Comparison of ENCODE assay signal across 21 cellular contexts in the genomic region with DNA sequence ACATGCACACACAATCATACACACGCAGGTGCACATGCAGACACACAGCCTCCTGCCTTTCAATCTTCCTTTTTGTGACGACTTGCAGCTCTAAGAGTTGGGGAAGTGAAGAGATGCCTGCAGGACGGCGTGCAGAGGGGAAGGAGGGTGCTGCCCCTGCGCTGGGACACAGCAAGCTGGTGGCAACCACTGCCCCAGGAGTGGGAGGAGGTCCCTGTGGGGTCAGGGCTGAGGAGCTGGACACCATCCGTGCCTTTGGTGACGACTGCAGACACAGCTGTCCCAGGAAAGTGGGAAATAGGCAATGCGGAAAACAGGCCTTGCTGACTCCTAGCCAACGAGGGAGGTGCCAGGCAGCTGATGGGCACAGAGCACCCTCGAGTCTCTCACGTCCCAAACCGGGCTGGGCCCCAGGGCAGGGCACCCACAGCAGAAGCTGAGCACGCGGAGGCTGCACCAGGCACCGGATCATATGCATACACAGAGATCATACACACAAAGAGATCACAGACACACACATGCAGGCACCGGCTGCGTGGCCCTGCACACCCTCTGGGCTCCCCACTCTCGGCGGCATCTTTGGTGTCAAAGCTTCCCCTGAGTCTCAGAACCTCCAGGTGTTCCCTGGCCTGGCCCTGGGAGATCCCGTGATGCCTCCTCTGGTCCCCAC.
"Had no signal": no experiment of that assay in that cellular context is flagged by ENCODE, and none has a peak within 500 bp of the region (broad histone marks: within the 10 kb centered on the region; RNA-seq: fewer than 3 reads in every experiment).

No MANE protein-coding gene starts in this region.

- H3K4me1 Mint-ChIP-seq: central memory CD8-positive, alpha-beta T cell; natural killer cell had no signal

- H3K27ac ChIP-seq: colonic mucosa, heart left ventricle, left ventricle myocardium inferior, neutrophil, pancreas, thyroid gland had no signal

- H3K4me1 ChIP-seq: colonic mucosa, pancreas had no signal

- H3K9me3 ChIP-seq: colonic mucosa, heart left ventricle, left ventricle myocardium inferior, neutrophil, pancreas, thyroid gland had no signal

- H3K9me3 Mint-ChIP-seq: activated CD4-positive, alpha-beta memory T cell treated with anti-CD3 and anti-CD28 coated beads for 36 hours; activated naive CD4-positive, alpha-beta T cell treated with anti-CD3 and anti-CD28 coated beads, Interleukin-2, amount 50 U/mL, for 72 hours; activated T-helper 1 cell treated with anti-CD3 and anti-CD28 coated beads, Interleukin-12 subunit alpha, Interleukin-12 subunit beta, Interleukin-2, Interleukin-4 antibody, amounts not matched to agents 30 ng/mL and 10 ng/mL and 1 ng/mL, durations not matched to agents 14 hours and 24 hours and 36 hours; central memory CD8-positive, alpha-beta T cell; natural killer cell; stimulated activated naive CD8-positive, alpha-beta T cell treated with anti-CD3 and anti-CD28 coated beads, Interleukin-15, Interleukin-2, amounts not matched to agents 100 ng/mL and 50 ng/mL, for 24 hours; T-helper 1 cell treated with Interleukin-12 subunit alpha and Interleukin-12 subunit beta and Interleukin-4 antibody, amounts not matched to agents 30 μg/mL and 1 μg/mL, for 36 hours had no signal

- H3K4me3 Mint-ChIP-seq: activated CD4-positive, alpha-beta memory T cell treated with anti-CD3 and anti-CD28 coated beads for 36 hours; activated T-helper 1 cell treated with anti-CD3 and anti-CD28 coated beads, Interleukin-12 subunit alpha, Interleukin-12 subunit beta, Interleukin-2, Interleukin-4 antibody, amounts not matched to agents 30 ng/mL and 10 ng/mL and 1 ng/mL, durations not matched to agents 14 hours and 24 hours and 36 hours; central memory CD8-positive, alpha-beta T cell; natural killer cell; stimulated activated naive CD8-positive, alpha-beta T cell treated with anti-CD3 and anti-CD28 coated beads, Interleukin-15, Interleukin-2, amounts not matched to agents 100 ng/mL and 50 ng/mL, for 24 hours; T-helper 1 cell treated with Interleukin-12 subunit alpha and Interleukin-12 subunit beta and Interleukin-4 antibody, amounts not matched to agents 30 μg/mL and 1 μg/mL, for 36 hours had no signal

- ATAC-seq: activated naive CD4-positive, alpha-beta T cell treated with anti-CD3 and anti-CD28 coated beads, Interleukin-2, amount 50 U/mL, for 72 hours; heart left ventricle; pancreas; right cardiac atrium had no signal

- H3K27me3 Mint-ChIP-seq: activated CD4-positive, alpha-beta memory T cell treated with anti-CD3 and anti-CD28 coated beads for 36 hours; central memory CD8-positive, alpha-beta T cell; stimulated activated naive CD8-positive, alpha-beta T cell treated with anti-CD3 and anti-CD28 coated beads, Interleukin-15, Interleukin-2, amounts not matched to agents 100 ng/mL and 50 ng/mL, for 24 hours had no signal

- H3K4me3 ChIP-seq: colonic mucosa, heart left ventricle, left ventricle myocardium inferior, pancreas, thyroid gland had no signal

- H3K27ac Mint-ChIP-seq: activated CD4-positive, alpha-beta memory T cell treated with anti-CD3 and anti-CD28 coated beads for 36 hours; activated naive CD4-positive, alpha-beta T cell treated with anti-CD3 and anti-CD28 coated beads, Interleukin-2, amount 50 U/mL, for 72 hours; activated T-helper 1 cell treated with anti-CD3 and anti-CD28 coated beads, Interleukin-12 subunit alpha, Interleukin-12 subunit beta, Interleukin-2, Interleukin-4 antibody, amounts not matched to agents 30 ng/mL and 10 ng/mL and 1 ng/mL, durations not matched to agents 14 hours and 24 hours and 36 hours; natural killer cell; stimulated activated naive CD8-positive, alpha-beta T cell treated with anti-CD3 and anti-CD28 coated beads, Interleukin-15, Interleukin-2, amounts not matched to agents 100 ng/mL and 50 ng/mL, for 24 hours; T-helper 1 cell treated with Interleukin-12 subunit alpha and Interleukin-12 subunit beta and Interleukin-4 antibody, amounts not matched to agents 30 μg/mL and 1 μg/mL, for 36 hours had no signal

- H3K27me3 ChIP-seq: colonic mucosa, heart left ventricle, neutrophil, pancreas, thyroid gland had no signal

- H3K36me3 ChIP-seq: colonic mucosa, heart left ventricle, left ventricle myocardium inferior, neutrophil, pancreas, thyroid gland had no signal

- DNase-seq: activated CD4-positive, alpha-beta memory T cell treated with anti-CD3 and anti-CD28 coated beads for 36 hours; activated CD4-positive, alpha-beta T cell treated with anti-CD3 and anti-CD28 coated beads for 48 hours; activated T-cell treated with anti-CD3 and anti-CD28 coated beads for 4 hours; colonic mucosa; left ventricle myocardium inferior; mammary epithelial cell; midbrain; natural killer cell; pancreas; right cardiac atrium; stimulated activated CD4-positive, alpha-beta T cell treated with anti-CD3 and anti-CD28 coated beads, Interleukin-1b, Interleukin-23, amount 100 ng/mL, for 48 hours; substantia nigra; T1000; thyroid gland had no signal

- H3K36me3 Mint-ChIP-seq: activated CD4-positive, alpha-beta memory T cell treated with anti-CD3 and anti-CD28 coated beads for 36 hours; activated naive CD4-positive, alpha-beta T cell treated with anti-CD3 and anti-CD28 coated beads, Interleukin-2, amount 50 U/mL, for 72 hours; natural killer cell had no signal
